Comparison of ENCODE assay signal across 26 cellular contexts in genomic region chr16:89907055-89907814, GRCh38.
"Had no signal": no experiment of that assay in that cellular context is flagged by ENCODE, and none has a peak within 500 bp of the region (broad histone marks: within the 10 kb centered on the region; RNA-seq: fewer than 3 reads in every experiment).

No MANE protein-coding gene starts in this region.

- H3K27ac ChIP-seq: heart right ventricle, left lung, lower lobe of right lung, right atrium auricular region, testis, transverse colon had no signal

- ATAC-seq: esophagus mucosa, heart right ventricle, left lung, lower lobe of right lung had no signal

- H3K27ac Mint-ChIP-seq: activated CD4-positive, alpha-beta memory T cell treated with anti-CD3 and anti-CD28 coated beads for 36 hours; activated CD4-positive, alpha-beta T cell treated with anti-CD3 and anti-CD28 coated beads, Interleukin-2, amount 10 ng/mL, durations not matched to agents 24 days and 14 days; activated T-helper 1 cell treated with anti-CD3 and anti-CD28 coated beads, Interleukin-12 subunit alpha, Interleukin-12 subunit beta, Interleukin-2, Interleukin-4 antibody, amounts not matched to agents 30 ng/mL and 10 ng/mL and 1 ng/mL, durations not matched to agents 14 hours and 24 hours and 36 hours; endodermal cell; T-helper 1 cell treated with Interleukin-12 subunit alpha and Interleukin-12 subunit beta and Interleukin-4 antibody, amounts not matched to agents 30 μg/mL and 1 μg/mL, for 36 hours had no signal

- H3K27me3 ChIP-seq: heart right ventricle, left lung, right atrium auricular region, testis, transverse colon had no signal

- H3K4me3 ChIP-seq: heart right ventricle, left lung, lower lobe of right lung, right atrium auricular region, testis, transverse colon had no signal

- H3K4me1 Mint-ChIP-seq: activated CD4-positive, alpha-beta T cell treated with anti-CD3 and anti-CD28 coated beads, Interleukin-2, amount 10 ng/mL, durations not matched to agents 24 days and 14 days had no signal

- H3K9me3 Mint-ChIP-seq: activated CD4-positive, alpha-beta memory T cell treated with anti-CD3 and anti-CD28 coated beads for 36 hours; activated CD4-positive, alpha-beta T cell treated with anti-CD3 and anti-CD28 coated beads, Interleukin-2, amount 10 ng/mL, durations not matched to agents 24 days and 14 days; activated T-helper 1 cell treated with anti-CD3 and anti-CD28 coated beads, Interleukin-12 subunit alpha, Interleukin-12 subunit beta, Interleukin-2, Interleukin-4 antibody, amounts not matched to agents 30 ng/mL and 10 ng/mL and 1 ng/mL, durations not matched to agents 14 hours and 24 hours and 36 hours; T-helper 1 cell treated with Interleukin-12 subunit alpha and Interleukin-12 subunit beta and Interleukin-4 antibody, amounts not matched to agents 30 μg/mL and 1 μg/mL, for 36 hours had no signal

- H3K9me3 ChIP-seq: heart right ventricle, left lung, lower lobe of right lung, right atrium auricular region, testis, transverse colon had no signal

- H3K27me3 Mint-ChIP-seq: activated CD4-positive, alpha-beta memory T cell treated with anti-CD3 and anti-CD28 coated beads for 36 hours; activated CD4-positive, alpha-beta T cell treated with anti-CD3 and anti-CD28 coated beads, Interleukin-2, amount 10 ng/mL, durations not matched to agents 24 days and 14 days had no signal

- H3K4me3 Mint-ChIP-seq: activated CD4-positive, alpha-beta memory T cell treated with anti-CD3 and anti-CD28 coated beads for 36 hours; activated CD4-positive, alpha-beta T cell treated with anti-CD3 and anti-CD28 coated beads, Interleukin-2, amount 10 ng/mL, durations not matched to agents 24 days and 14 days; activated T-helper 1 cell treated with anti-CD3 and anti-CD28 coated beads, Interleukin-12 subunit alpha, Interleukin-12 subunit beta, Interleukin-2, Interleukin-4 antibody, amounts not matched to agents 30 ng/mL and 10 ng/mL and 1 ng/mL, durations not matched to agents 14 hours and 24 hours and 36 hours; endodermal cell; T-helper 1 cell treated with Interleukin-12 subunit alpha and Interleukin-12 subunit beta and Interleukin-4 antibody, amounts not matched to agents 30 μg/mL and 1 μg/mL, for 36 hours had no signal

- DNase-seq: activated CD4-positive, alpha-beta memory T cell treated with anti-CD3 and anti-CD28 coated beads for 36 hours; activated CD4-positive, alpha-beta T cell treated with anti-CD3 and anti-CD28 coated beads, Interleukin-2, amount 10 ng/mL, durations not matched to agents 24 days and 14 days; activated CD4-positive, CD25-positive, alpha-beta regulatory T cell treated with anti-CD3 and anti-CD28 coated beads, Interleukin-2, amount 50 U/mL, for 72 hours; activated CD8-positive, alpha-beta memory T cell treated with anti-CD3 and anti-CD28 coated beads, Interleukin-2, amount 50 U/mL, for 4 hours; activated effector memory CD4-positive, alpha-beta T cell treated with anti-CD3 and anti-CD28 coated beads, Interleukin-2, amount 50 U/mL, for 16 hours; activated naive CD4-positive, alpha-beta T cell treated with anti-CD3 and anti-CD28 coated beads, Interleukin-2, amount 50 U/mL, for 16 hours; activated T-cell treated with anti-CD3 and anti-CD28 coated beads, Interleukin-2, amount 50 U/mL, for 1 hour; amniotic stem cell; central memory CD4-positive, alpha-beta T cell; endodermal cell; foreskin fibroblast; heart right ventricle; lower lobe of right lung; mesenchymal stem cell; nucleus accumbens; stimulated activated CD4-positive, alpha-beta T cell treated with anti-CD3 and anti-CD28 coated beads, Interleukin-15, amount 100 ng/mL, for 24 hours; stimulated activated CD4-positive, alpha-beta T cell treated with anti-CD3 and anti-CD28 coated beads, Interleukin-2, amount 100 ng/mL, for 24 hours; stimulated activated naive CD4-positive, alpha-beta T cell; T1000; testis; transverse colon had no signal
